In genomic region chr6:77231438-77232305, GRCh38 we compare ENCODE assay signal across 1 cellular context.
TF ChIP-seq lines count a peak whose summit lies in the region.

No MANE protein-coding gene starts in this region.

TF ChIP-seq in H1, 55 proteins besides CTCF, POLR2A, EP300 and RAD21:
- TF ChIP-seq CHD7 (IDR thresholded peaks at IDR 0.05; ENCODE audit: insufficient replicate concordance, low read length) (no peak), CBX8 (IDR thresholded peaks at IDR 0.05; ENCODE audit: borderline replicate concordance, low read depth, low read length) (no peak), EZH2 (IDR thresholded peaks at IDR 0.05; ENCODE audit: low read depth, low read length, severe bottlenecking) (no peak), RBBP5 (IDR thresholded peaks at IDR 0.05; ENCODE audit: borderline replicate concordance, low read depth, low read length) (no peak), ZNF274 (IDR thresholded peaks at IDR 0.05; ENCODE audit: borderline replicate concordance, extremely low read depth, low read length) (no peak), SP4 (IDR thresholded peaks at IDR 0.05; ENCODE audit: low read length) (no peak)
